15 cellular contexts compared by ENCODE assay signal in genomic region chr12:65275627-65276026, GRCh38. TPM values are rescaled to one million over a fixed set of nuclear protein-coding genes. Genes with fewer than 3 reads are reported as not detected.
A peak's percentile ranks its signal among the peaks of the same experiment; 100 is the strongest.
DNase-seq lines count a peak whose midpoint lies in the region; ATAC-seq and TF ChIP-seq lines count a peak whose summit lies in the region.
"Had no signal": no experiment of that assay in that cellular context is flagged by ENCODE, and none has a peak within 500 bp of the region (broad histone marks: within the 10 kb centered on the region; RNA-seq: fewer than 3 reads in every experiment).

No MANE protein-coding gene starts in this region.

- H3K27me3 Mint-ChIP-seq in activated CD8-positive, alpha-beta T cell treated with anti-CD3 and anti-CD28 coated beads for 36 hours, result peaks cover 41% of the 10 kb centered on the region
- peaks cover 45% of the 10 kb centered on the region for H3K27me3 Mint-ChIP-seq in activated CD8-positive, alpha-beta T cell treated with anti-CD3 and anti-CD28 coated beads, Interleukin-2, amount 10 ng/mL, durations not matched to agents 7 days and 5 days (ENCODE audit: low read depth)
- H3K27me3 Mint-ChIP-seq in osteocyte (ENCODE audit: unreplicated experiment), result no peaks in the 10 kb centered on the region

- no peaks in the 10 kb centered on the region for H4K20me1 ChIP-seq in DND-41 (ENCODE audit: insufficient read depth, low read length)

- peaks cover 58% of the 10 kb centered on the region for H3K4me1 ChIP-seq in DND-41 (ENCODE audit: insufficient read depth, low read length)

- H3K27ac ChIP-seq in DND-41 (ENCODE audit: low read length), result peak overlapping the region; percentile 72
- H3K27ac ChIP-seq: 22Rv1; BLaER1 treated with 17β-estradiol and CSF1 and Interleukin-3, amounts not matched to agents 10 nM and 100 nM; GM23248 had no signal

- no peaks in the 10 kb centered on the region for H3K9me3 ChIP-seq in DND-41 (ENCODE audit: insufficient read depth, low read length, severe bottlenecking)

- no peak overlapping the region for H3K9ac ChIP-seq in DND-41 (ENCODE audit: low read depth, low read length)
- H3K9ac ChIP-seq: BLaER1 treated with 17β-estradiol and CSF1 and Interleukin-3, amounts not matched to agents 10 nM and 100 nM; GM23248 had no signal

- DNase-seq in activated CD8-positive, alpha-beta T cell treated with anti-CD3 and anti-CD28 coated beads for 36 hours, result peak; percentile 19
- DNase-seq in activated CD8-positive, alpha-beta T cell treated with anti-CD3 and anti-CD28 coated beads, Interleukin-2, amount 10 ng/mL, durations not matched to agents 7 days and 5 days, result no peak
- DNase-seq in DND-41, result peak; percentile 57
- peak; percentile 8 for DNase-seq in SW480 (ENCODE audit: low spot score)
- peak; percentile 23 for DNase-seq in fibroblast of mammary gland (ENCODE audit: low read depth)
- DNase-seq in osteocyte (ENCODE audit: extremely low spot score, unreplicated experiment), result no peak
- DNase-seq: AML-193; CD4-positive, CD25-positive, alpha-beta regulatory T cell; DMS53; GM23248; H9 had no signal

- no peaks in the 10 kb centered on the region for H3K36me3 Mint-ChIP-seq in activated CD8-positive, alpha-beta T cell treated with anti-CD3 and anti-CD28 coated beads for 36 hours (ENCODE audit: low read depth)
- H3K36me3 Mint-ChIP-seq in activated CD8-positive, alpha-beta T cell treated with anti-CD3 and anti-CD28 coated beads, Interleukin-2, amount 10 ng/mL, durations not matched to agents 7 days and 5 days (ENCODE audit: low read depth), result no peaks in the 10 kb centered on the region
- no peaks in the 10 kb centered on the region for H3K36me3 Mint-ChIP-seq in osteocyte (ENCODE audit: unreplicated experiment)
- H3K36me3 Mint-ChIP-seq: CD4-positive, CD25-positive, alpha-beta regulatory T cell had no signal

- peaks cover 30% of the 10 kb centered on the region for H3K27me3 ChIP-seq in DND-41 (ENCODE audit: insufficient read depth, low read length, poor library complexity)

- ATAC-seq in activated CD8-positive, alpha-beta T cell treated with anti-CD3 and anti-CD28 coated beads for 36 hours, result no peak
- no peak for ATAC-seq in activated CD8-positive, alpha-beta T cell treated with anti-CD3 and anti-CD28 coated beads, Interleukin-2, amount 10 ng/mL, durations not matched to agents 7 days and 5 days
- ATAC-seq in DND-41 (ENCODE audit: insufficient read depth, low read depth) (peak; percentile 57), HG02798 (IDR thresholded peaks at IDR 0.05; ENCODE audit: poor library complexity, unreplicated experiment) (no peak), HG02973 (IDR thresholded peaks at IDR 0.05; ENCODE audit: unreplicated experiment) (no peak)

- POLR2A ChIA-PET in activated CD8-positive, alpha-beta T cell treated with anti-CD3 and anti-CD28 coated beads for 36 hours (lab: Charles Lee), result no interaction called here
- POLR2A ChIA-PET in activated CD8-positive, alpha-beta T cell treated with anti-CD3 and anti-CD28 coated beads, Interleukin-2, amount 10 ng/mL, durations not matched to agents 7 days and 5 days (lab: Charles Lee), result no interaction called here

- CTCF ChIA-PET in activated CD8-positive, alpha-beta T cell treated with anti-CD3 and anti-CD28 coated beads for 36 hours (lab: Charles Lee), result no interaction called here
- CTCF ChIA-PET in activated CD8-positive, alpha-beta T cell treated with anti-CD3 and anti-CD28 coated beads, Interleukin-2, amount 10 ng/mL, durations not matched to agents 7 days and 5 days (lab: Charles Lee), result no interaction called here

- H3K4me3 ChIP-seq in DND-41 (ENCODE audit: low read depth in 1 of 2, low read length in 2 of 2), result no peak overlapping the region
- H3K4me3 ChIP-seq in fibroblast of mammary gland (ENCODE audit: control insufficient read depth, low read depth, low read length), result no peak overlapping the region
- H3K4me3 ChIP-seq: BLaER1 treated with 17β-estradiol and CSF1 and Interleukin-3, amounts not matched to agents 10 nM and 100 nM; GM23248 had no signal

- H2AFZ ChIP-seq in DND-41 (ENCODE audit: low read depth, low read length), result no peak overlapping the region
- H2AFZ ChIP-seq: GM23248 had no signal

- H3K4me1 Mint-ChIP-seq in activated CD8-positive, alpha-beta T cell treated with anti-CD3 and anti-CD28 coated beads for 36 hours (ENCODE audit: low read depth), result peaks cover 5% of the 10 kb centered on the region
- peaks cover 6% of the 10 kb centered on the region for H3K4me1 Mint-ChIP-seq in activated CD8-positive, alpha-beta T cell treated with anti-CD3 and anti-CD28 coated beads, Interleukin-2, amount 10 ng/mL, durations not matched to agents 7 days and 5 days (ENCODE audit: low read depth)
- H3K4me1 Mint-ChIP-seq in osteocyte (ENCODE audit: unreplicated experiment), result peaks cover 22% of the 10 kb centered on the region

- no peaks in the 10 kb centered on the region for H3K36me3 ChIP-seq in DND-41 (ENCODE audit: insufficient read depth, low read length)
- H3K36me3 ChIP-seq: BLaER1 treated with 17β-estradiol and CSF1 and Interleukin-3, amounts not matched to agents 10 nM and 100 nM had no signal

- peaks cover 8% of the 10 kb centered on the region for H3K79me2 ChIP-seq in DND-41 (ENCODE audit: insufficient read depth, low read length)

- no peaks in the 10 kb centered on the region for H3K9me3 Mint-ChIP-seq in activated CD8-positive, alpha-beta T cell treated with anti-CD3 and anti-CD28 coated beads for 36 hours
- H3K9me3 Mint-ChIP-seq in activated CD8-positive, alpha-beta T cell treated with anti-CD3 and anti-CD28 coated beads, Interleukin-2, amount 10 ng/mL, durations not matched to agents 7 days and 5 days (ENCODE audit: insufficient read depth), result no peaks in the 10 kb centered on the region
- no peaks in the 10 kb centered on the region for H3K9me3 Mint-ChIP-seq in osteocyte (ENCODE audit: unreplicated experiment)
- H3K9me3 Mint-ChIP-seq: H9 had no signal

- peak overlapping the region; percentile 41; the same call in 1 of the 2 replicates for H3K4me2 ChIP-seq in DND-41 (ENCODE audit: insufficient read depth, low read length)

- no peak for TF ChIP-seq CTCF in activated CD8-positive, alpha-beta T cell treated with anti-CD3 and anti-CD28 coated beads for 36 hours (IDR thresholded peaks at IDR 0.05)
- TF ChIP-seq CTCF in DND-41 (IDR thresholded peaks at IDR 0.05; ENCODE audit: borderline replicate concordance, extremely low read depth, low read length, poor library complexity, severe bottlenecking) (no peak), fibroblast of mammary gland (conservative IDR thresholded peaks at IDR 0.05; ENCODE audit: control insufficient read depth, insufficient read depth, low read depth, low read length) (no peak), osteocyte (IDR thresholded peaks at IDR 0.05) (no peak)

- no peak overlapping the region for H3K4me3 Mint-ChIP-seq in activated CD8-positive, alpha-beta T cell treated with anti-CD3 and anti-CD28 coated beads for 36 hours
- no peak overlapping the region for H3K4me3 Mint-ChIP-seq in activated CD8-positive, alpha-beta T cell treated with anti-CD3 and anti-CD28 coated beads, Interleukin-2, amount 10 ng/mL, durations not matched to agents 7 days and 5 days
- no peak overlapping the region for H3K4me3 Mint-ChIP-seq in osteocyte (ENCODE audit: unreplicated experiment)
- H3K4me3 Mint-ChIP-seq: CD4-positive, CD25-positive, alpha-beta regulatory T cell; H9 had no signal

- no peak overlapping the region for H3K27ac Mint-ChIP-seq in activated CD8-positive, alpha-beta T cell treated with anti-CD3 and anti-CD28 coated beads for 36 hours
- H3K27ac Mint-ChIP-seq in activated CD8-positive, alpha-beta T cell treated with anti-CD3 and anti-CD28 coated beads, Interleukin-2, amount 10 ng/mL, durations not matched to agents 7 days and 5 days, result no peak overlapping the region
- no peak overlapping the region for H3K27ac Mint-ChIP-seq in osteocyte (ENCODE audit: unreplicated experiment)
- H3K27ac Mint-ChIP-seq: CD4-positive, CD25-positive, alpha-beta regulatory T cell; H9 had no signal

- intact Hi-C loops in activated CD8-positive, alpha-beta T cell treated with anti-CD3 and anti-CD28 coated beads for 36 hours (cut with micrococcal nuclease), result no loop called here

RNA-seq across cellular contexts. Expression of gene MSRB3, which starts 2.9 kb away (rescaled TPM):
- total RNA-seq in activated CD8-positive, alpha-beta T cell treated with anti-CD3 and anti-CD28 coated beads for 36 hours, result not detected
- total RNA-seq in activated CD8-positive, alpha-beta T cell treated with anti-CD3 and anti-CD28 coated beads, Interleukin-2, amount 10 ng/mL, durations not matched to agents 7 days and 5 days, result not detected
- 75.8 and 77.3 TPM in 2 replicates for total RNA-seq in osteocyte

Comparison
In these comparisons a context has a peak if more than half of its experiments do, and no peak if none do; other contexts are left out.
1. DNase-seq: peak in activated CD8-positive, alpha-beta T cell treated with anti-CD3 and anti-CD28 coated beads for 36 hours (single experiment), DND-41 (single experiment), SW480 (single experiment) and fibroblast of mammary gland (single experiment); none in activated CD8-positive, alpha-beta T cell treated with anti-CD3 and anti-CD28 coated beads, Interleukin-2, amount 10 ng/mL, durations not matched to agents 7 days and 5 days (single experiment) and osteocyte (single experiment).
2. RNA of gene MSRB3, which starts 2.9 kb away (total RNA-seq): 75.8 to 77.3 TPM in osteocyte; not detected in activated CD8-positive, alpha-beta T cell treated with anti-CD3 and anti-CD28 coated beads for 36 hours and not detected in activated CD8-positive, alpha-beta T cell treated with anti-CD3 and anti-CD28 coated beads, Interleukin-2, amount 10 ng/mL, durations not matched to agents 7 days and 5 days; every median in the first group is over 10 times any median in the second.